Comparison of ENCODE assay signal across 1 cellular context in the genomic region with DNA sequence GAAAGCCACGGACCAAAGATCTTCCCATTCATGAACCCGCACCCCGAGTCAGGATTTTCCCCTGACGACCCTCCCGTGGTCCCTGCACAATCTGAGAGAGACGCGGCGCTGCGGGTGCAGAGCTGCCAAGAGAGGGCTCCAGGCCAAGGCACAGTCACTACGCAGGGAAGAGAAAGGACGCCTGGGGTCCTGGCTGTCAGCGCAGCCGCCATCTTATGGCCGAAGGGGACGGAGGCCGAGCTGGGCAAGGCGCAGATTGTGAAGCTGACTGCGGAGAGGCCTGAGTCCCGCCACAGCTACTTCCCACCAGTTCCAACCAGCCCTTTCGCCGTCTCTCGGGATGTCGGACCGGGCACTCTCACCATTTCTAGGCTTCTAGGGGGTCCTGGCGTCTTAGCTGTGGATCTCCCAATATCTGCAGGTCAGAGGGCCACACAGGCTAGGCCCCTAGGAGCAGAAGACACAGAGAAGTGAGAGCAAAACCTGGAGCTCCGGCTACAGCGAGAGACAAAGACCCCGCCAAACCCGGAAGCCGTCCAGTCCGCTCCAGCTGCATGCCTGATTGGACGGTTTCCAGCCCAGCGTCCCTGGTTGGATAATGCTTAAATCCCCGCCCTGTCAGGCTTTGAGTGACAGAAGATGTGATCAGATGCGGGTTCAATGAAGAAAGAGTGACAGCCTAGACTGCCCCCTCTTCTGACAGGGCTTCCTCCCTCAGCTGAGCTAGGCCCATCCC.
A peak's percentile ranks its signal among the peaks of the same experiment; 100 is the strongest.
TF ChIP-seq lines count a peak whose summit lies in the region.

A gene (minus strand): TSS at position 515 of the 736 bp plus-strand sequence. CDS start 150 bp downstream, at position 365.

TF ChIP-seq in K562, 482 proteins besides CTCF, POLR2A, EP300 and RAD21 (continued from another document and continues in another):
- TF ChIP-seq, protein P1, sequence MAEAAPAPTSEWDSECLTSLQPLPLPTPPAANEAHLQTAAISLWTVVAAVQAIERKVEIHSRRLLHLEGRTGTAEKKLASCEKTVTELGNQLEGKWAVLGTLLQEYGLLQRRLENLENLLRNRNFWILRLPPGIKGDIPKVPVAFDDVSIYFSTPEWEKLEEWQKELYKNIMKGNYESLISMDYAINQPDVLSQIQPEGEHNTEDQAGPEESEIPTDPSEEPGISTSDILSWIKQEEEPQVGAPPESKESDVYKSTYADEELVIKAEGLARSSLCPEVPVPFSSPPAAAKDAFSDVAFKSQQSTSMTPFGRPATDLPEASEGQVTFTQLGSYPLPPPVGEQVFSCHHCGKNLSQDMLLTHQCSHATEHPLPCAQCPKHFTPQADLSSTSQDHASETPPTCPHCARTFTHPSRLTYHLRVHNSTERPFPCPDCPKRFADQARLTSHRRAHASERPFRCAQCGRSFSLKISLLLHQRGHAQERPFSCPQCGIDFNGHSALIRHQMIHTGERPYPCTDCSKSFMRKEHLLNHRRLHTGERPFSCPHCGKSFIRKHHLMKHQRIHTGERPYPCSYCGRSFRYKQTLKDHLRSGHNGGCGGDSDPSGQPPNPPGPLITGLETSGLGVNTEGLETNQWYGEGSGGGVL (CRISPR knock-in tag; IDR thresholded peaks at IDR 0.05): no peak
- TF ChIP-seq TEAD2 (tag; IDR thresholded peaks at IDR 0.05): no peak
- no peak for TF ChIP-seq PHF21A (IDR thresholded peaks at IDR 0.05; ENCODE audit: borderline replicate concordance, low read depth)
- no peak for TF ChIP-seq ETV5 (CRISPR knock-in tag; IDR thresholded peaks at IDR 0.05; ENCODE audit: low read depth)
- no peak for TF ChIP-seq PHB (CRISPR knock-in tag; IDR thresholded peaks at IDR 0.05)
- TF ChIP-seq HMG20B (CRISPR knock-in tag; IDR thresholded peaks at IDR 0.05): no peak
- no peak for TF ChIP-seq ZEB2 (IDR thresholded peaks at IDR 0.05)
- TF ChIP-seq ZNF324 (CRISPR knock-in tag; IDR thresholded peaks at IDR 0.05): no peak
- TF ChIP-seq, protein P2, sequence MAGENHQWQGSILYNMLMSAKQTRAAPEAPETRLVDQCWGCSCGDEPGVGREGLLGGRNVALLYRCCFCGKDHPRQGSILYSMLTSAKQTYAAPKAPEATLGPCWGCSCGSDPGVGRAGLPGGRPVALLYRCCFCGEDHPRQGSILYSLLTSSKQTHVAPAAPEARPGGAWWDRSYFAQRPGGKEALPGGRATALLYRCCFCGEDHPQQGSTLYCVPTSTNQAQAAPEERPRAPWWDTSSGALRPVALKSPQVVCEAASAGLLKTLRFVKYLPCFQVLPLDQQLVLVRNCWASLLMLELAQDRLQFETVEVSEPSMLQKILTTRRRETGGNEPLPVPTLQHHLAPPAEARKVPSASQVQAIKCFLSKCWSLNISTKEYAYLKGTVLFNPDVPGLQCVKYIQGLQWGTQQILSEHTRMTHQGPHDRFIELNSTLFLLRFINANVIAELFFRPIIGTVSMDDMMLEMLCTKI (IDR thresholded peaks at IDR 0.05; ENCODE audit: partially characterized antibody): no peak
- TF ChIP-seq ZNF41 (CRISPR knock-in tag; conservative IDR thresholded peaks at IDR 0.05): no peak
- TF ChIP-seq, protein P3, sequence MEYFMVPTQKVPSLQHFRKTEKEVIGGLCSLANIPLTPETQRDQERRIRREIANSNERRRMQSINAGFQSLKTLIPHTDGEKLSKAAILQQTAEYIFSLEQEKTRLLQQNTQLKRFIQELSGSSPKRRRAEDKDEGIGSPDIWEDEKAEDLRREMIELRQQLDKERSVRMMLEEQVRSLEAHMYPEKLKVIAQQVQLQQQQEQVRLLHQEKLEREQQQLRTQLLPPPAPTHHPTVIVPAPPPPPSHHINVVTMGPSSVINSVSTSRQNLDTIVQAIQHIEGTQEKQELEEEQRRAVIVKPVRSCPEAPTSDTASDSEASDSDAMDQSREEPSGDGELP (CRISPR knock-in tag; IDR thresholded peaks at IDR 0.05; ENCODE audit: borderline replicate concordance): peak; percentile 51; the same call in 1 of the 2 replicates
- TF ChIP-seq, protein P4, sequence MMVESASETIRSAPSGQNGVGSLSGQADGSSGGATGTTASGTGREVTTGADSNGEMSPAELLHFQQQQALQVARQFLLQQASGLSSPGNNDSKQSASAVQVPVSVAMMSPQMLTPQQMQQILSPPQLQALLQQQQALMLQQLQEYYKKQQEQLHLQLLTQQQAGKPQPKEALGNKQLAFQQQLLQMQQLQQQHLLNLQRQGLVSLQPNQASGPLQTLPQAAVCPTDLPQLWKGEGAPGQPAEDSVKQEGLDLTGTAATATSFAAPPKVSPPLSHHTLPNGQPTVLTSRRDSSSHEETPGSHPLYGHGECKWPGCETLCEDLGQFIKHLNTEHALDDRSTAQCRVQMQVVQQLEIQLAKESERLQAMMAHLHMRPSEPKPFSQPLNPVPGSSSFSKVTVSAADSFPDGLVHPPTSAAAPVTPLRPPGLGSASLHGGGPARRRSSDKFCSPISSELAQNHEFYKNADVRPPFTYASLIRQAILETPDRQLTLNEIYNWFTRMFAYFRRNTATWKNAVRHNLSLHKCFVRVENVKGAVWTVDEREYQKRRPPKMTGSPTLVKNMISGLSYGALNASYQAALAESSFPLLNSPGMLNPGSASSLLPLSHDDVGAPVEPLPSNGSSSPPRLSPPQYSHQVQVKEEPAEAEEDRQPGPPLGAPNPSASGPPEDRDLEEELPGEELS (CRISPR knock-in tag; IDR thresholded peaks at IDR 0.05; ENCODE audit: borderline replicate concordance): no peak
- no peak for TF ChIP-seq ZSCAN29 (IDR thresholded peaks at IDR 0.05)
- peak; percentile 38 for TF ChIP-seq NEUROD1 (IDR thresholded peaks at IDR 0.05; ENCODE audit: borderline replicate concordance, low read depth, low read length, partially characterized antibody)
- TF ChIP-seq CHD1 (IDR thresholded peaks at IDR 0.05; ENCODE audit: low read length): no peak
- TF ChIP-seq, protein P5, sequence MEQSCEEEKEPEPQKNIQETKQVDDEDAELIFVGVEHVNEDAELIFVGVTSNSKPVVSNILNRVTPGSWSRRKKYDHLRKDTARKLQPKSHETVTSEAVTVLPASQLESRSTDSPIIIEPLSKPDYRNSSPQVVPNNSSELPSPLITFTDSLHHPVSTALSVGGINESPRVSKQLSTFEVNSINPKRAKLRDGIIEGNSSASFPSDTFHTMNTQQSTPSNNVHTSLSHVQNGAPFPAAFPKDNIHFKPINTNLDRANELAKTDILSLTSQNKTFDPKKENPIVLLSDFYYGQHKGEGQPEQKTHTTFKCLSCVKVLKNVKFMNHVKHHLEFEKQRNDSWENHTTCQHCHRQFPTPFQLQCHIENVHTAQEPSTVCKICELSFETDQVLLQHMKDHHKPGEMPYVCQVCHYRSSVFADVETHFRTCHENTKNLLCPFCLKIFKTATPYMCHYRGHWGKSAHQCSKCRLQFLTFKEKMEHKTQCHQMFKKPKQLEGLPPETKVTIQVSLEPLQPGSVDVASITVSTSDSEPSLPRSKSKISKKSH (CRISPR knock-in tag; IDR thresholded peaks at IDR 0.05): no peak
- TF ChIP-seq, protein P6, sequence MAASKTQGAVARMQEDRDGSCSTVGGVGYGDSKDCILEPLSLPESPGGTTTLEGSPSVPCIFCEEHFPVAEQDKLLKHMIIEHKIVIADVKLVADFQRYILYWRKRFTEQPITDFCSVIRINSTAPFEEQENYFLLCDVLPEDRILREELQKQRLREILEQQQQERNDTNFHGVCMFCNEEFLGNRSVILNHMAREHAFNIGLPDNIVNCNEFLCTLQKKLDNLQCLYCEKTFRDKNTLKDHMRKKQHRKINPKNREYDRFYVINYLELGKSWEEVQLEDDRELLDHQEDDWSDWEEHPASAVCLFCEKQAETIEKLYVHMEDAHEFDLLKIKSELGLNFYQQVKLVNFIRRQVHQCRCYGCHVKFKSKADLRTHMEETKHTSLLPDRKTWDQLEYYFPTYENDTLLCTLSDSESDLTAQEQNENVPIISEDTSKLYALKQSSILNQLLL (CRISPR knock-in tag; IDR thresholded peaks at IDR 0.05; ENCODE audit: borderline replicate concordance): no peak
- TF ChIP-seq, protein P7, sequence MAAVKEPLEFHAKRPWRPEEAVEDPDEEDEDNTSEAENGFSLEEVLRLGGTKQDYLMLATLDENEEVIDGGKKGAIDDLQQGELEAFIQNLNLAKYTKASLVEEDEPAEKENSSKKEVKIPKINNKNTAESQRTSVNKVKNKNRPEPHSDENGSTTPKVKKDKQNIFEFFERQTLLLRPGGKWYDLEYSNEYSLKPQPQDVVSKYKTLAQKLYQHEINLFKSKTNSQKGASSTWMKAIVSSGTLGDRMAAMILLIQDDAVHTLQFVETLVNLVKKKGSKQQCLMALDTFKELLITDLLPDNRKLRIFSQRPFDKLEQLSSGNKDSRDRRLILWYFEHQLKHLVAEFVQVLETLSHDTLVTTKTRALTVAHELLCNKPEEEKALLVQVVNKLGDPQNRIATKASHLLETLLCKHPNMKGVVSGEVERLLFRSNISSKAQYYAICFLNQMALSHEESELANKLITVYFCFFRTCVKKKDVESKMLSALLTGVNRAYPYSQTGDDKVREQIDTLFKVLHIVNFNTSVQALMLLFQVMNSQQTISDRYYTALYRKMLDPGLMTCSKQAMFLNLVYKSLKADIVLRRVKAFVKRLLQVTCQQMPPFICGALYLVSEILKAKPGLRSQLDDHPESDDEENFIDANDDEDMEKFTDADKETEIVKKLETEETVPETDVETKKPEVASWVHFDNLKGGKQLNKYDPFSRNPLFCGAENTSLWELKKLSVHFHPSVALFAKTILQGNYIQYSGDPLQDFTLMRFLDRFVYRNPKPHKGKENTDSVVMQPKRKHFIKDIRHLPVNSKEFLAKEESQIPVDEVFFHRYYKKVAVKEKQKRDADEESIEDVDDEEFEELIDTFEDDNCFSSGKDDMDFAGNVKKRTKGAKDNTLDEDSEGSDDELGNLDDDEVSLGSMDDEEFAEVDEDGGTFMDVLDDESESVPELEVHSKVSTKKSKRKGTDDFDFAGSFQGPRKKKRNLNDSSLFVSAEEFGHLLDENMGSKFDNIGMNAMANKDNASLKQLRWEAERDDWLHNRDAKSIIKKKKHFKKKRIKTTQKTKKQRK (IDR thresholded peaks at IDR 0.05; ENCODE audit: borderline replicate concordance, low read depth, low read length): no peak
- TF ChIP-seq DACH1 (IDR thresholded peaks at IDR 0.05; ENCODE audit: partially characterized antibody): no peak
- TF ChIP-seq, protein P8, sequence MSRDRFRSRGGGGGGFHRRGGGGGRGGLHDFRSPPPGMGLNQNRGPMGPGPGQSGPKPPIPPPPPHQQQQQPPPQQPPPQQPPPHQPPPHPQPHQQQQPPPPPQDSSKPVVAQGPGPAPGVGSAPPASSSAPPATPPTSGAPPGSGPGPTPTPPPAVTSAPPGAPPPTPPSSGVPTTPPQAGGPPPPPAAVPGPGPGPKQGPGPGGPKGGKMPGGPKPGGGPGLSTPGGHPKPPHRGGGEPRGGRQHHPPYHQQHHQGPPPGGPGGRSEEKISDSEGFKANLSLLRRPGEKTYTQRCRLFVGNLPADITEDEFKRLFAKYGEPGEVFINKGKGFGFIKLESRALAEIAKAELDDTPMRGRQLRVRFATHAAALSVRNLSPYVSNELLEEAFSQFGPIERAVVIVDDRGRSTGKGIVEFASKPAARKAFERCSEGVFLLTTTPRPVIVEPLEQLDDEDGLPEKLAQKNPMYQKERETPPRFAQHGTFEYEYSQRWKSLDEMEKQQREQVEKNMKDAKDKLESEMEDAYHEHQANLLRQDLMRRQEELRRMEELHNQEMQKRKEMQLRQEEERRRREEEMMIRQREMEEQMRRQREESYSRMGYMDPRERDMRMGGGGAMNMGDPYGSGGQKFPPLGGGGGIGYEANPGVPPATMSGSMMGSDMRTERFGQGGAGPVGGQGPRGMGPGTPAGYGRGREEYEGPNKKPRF (IDR thresholded peaks at IDR 0.05; ENCODE audit: low read depth, low read length): no peak
- TF ChIP-seq ZNF197 (CRISPR knock-in tag; IDR thresholded peaks at IDR 0.05; ENCODE audit: low read depth): no peak
- TF ChIP-seq, protein P9, sequence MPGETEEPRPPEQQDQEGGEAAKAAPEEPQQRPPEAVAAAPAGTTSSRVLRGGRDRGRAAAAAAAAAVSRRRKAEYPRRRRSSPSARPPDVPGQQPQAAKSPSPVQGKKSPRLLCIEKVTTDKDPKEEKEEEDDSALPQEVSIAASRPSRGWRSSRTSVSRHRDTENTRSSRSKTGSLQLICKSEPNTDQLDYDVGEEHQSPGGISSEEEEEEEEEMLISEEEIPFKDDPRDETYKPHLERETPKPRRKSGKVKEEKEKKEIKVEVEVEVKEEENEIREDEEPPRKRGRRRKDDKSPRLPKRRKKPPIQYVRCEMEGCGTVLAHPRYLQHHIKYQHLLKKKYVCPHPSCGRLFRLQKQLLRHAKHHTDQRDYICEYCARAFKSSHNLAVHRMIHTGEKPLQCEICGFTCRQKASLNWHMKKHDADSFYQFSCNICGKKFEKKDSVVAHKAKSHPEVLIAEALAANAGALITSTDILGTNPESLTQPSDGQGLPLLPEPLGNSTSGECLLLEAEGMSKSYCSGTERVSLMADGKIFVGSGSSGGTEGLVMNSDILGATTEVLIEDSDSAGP (CRISPR knock-in tag; IDR thresholded peaks at IDR 0.05): no peak
- TF ChIP-seq TGIF2 (CRISPR knock-in tag; IDR thresholded peaks at IDR 0.05): no peak
